Comparison of ENCODE assay signal across 1 cellular context in genomic region chr2:88027709-88028389, GRCh38.
TF ChIP-seq lines count a peak whose summit lies in the region.

No MANE protein-coding gene starts in this region.

TF ChIP-seq in HepG2, 621 proteins besides CTCF, POLR2A, EP300 and RAD21:
- no peak for TF ChIP-seq ZNF329 (CRISPR knock-in tag; IDR thresholded peaks at IDR 0.05; ENCODE audit: low read depth)
- TF ChIP-seq, protein P1, sequence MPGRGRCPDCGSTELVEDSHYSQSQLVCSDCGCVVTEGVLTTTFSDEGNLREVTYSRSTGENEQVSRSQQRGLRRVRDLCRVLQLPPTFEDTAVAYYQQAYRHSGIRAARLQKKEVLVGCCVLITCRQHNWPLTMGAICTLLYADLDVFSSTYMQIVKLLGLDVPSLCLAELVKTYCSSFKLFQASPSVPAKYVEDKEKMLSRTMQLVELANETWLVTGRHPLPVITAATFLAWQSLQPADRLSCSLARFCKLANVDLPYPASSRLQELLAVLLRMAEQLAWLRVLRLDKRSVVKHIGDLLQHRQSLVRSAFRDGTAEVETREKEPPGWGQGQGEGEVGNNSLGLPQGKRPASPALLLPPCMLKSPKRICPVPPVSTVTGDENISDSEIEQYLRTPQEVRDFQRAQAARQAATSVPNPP (CRISPR knock-in tag; IDR thresholded peaks at IDR 0.05) = no peak
- no peak for TF ChIP-seq ISX (CRISPR knock-in tag; conservative IDR thresholded peaks at IDR 0.05)
